25 cellular contexts compared by ENCODE assay signal in the genomic region with DNA sequence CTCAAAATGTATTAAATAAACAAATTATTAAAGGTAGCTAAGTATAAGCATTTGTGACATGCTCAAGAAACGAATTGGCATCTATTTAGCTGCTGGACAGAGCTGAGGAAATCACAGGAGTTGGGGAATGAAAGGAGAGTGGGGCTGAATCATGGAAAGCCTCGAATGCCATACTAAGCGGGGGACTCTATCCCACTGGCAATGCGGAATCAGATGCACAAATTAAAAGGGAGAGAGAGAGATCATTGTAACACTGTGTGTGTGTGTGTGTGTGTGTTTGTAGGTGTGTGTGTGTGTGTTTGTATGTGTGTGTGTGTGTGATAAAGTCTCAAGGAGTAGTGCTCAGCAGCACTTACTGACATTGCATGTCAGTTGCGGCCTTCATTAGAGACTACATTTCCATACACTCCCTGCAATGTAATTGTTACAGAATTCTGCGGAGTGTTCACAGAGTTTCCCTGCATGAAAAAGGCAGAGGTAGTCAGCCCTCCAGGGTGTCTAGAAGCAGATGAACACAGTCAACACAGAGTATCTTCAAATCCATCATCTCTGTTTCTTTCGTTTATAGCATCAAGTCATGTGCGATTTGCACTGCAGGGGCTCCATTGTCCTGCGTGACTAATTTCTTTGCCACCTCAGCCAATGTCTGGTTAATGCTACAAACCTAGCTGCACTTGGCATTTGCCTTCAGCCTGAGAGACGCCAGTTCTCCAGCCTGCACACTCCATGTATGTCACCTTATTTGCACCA.
DNase-seq lines count a peak whose midpoint lies in the region; ATAC-seq and TF ChIP-seq lines count a peak whose summit lies in the region.
"Had no signal": no experiment of that assay in that cellular context is flagged by ENCODE, and none has a peak within 500 bp of the region (broad histone marks: within the 10 kb centered on the region; RNA-seq: fewer than 3 reads in every experiment).

No MANE protein-coding gene starts in this region.

- ATAC-seq in HG03175 (IDR thresholded peaks at IDR 0.05; ENCODE audit: unreplicated experiment): no peak
- no peak for ATAC-seq in HG02759 (IDR thresholded peaks at IDR 0.05; ENCODE audit: unreplicated experiment)
- ATAC-seq: A549, GM12878 had no signal

- POLR2A ChIA-PET in HEK293T (lab: Yijun Ruan, JAX): no interaction called here

- DNase-seq in NOMO-1 treated with DMSO at 0.1 percent for 48 hours (lab: John Stamatoyannopoulos, UW; ENCODE audit: unreplicated experiment) (peak; percentile 5), NOMO-1 (lab: John Stamatoyannopoulos, UW; ENCODE audit: unreplicated experiment in 2 of 2) (no peak), NCI-H69 (lab: John Stamatoyannopoulos, UW) (peak; percentile 81), cerebellar cortex (ENCODE audit: low spot score) (peak; percentile 9), HEK293T (ENCODE audit: extremely low spot score) (no peak)
- DNase-seq: AML-193; CD4-positive, alpha-beta T cell; GDM1; GOT3; HCEC 1CT; Kasumi-1; NCI-H1092 treated with DMSO at 0.1 percent for 48 hours; NCI-H1436; NCI-H1930; NCI-H2107; NCI-H510A; NCI-H82; OCI-M1; Peyer's patch; SHP77 treated with DMSO at 0.1 percent for 48 hours; T-helper 1 cell had no signal

- CTCF ChIA-PET in HEK293T (lab: Yijun Ruan, JAX): no interaction called here

TF ChIP-seq in HEK293T, 16 proteins besides CTCF, POLR2A, EP300 and RAD21:
- TF ChIP-seq ARNT (IDR thresholded peaks at IDR 0.05) (no peak), ELF4 (IDR thresholded peaks at IDR 0.05) (no peak), SUZ12 (IDR thresholded peaks at IDR 0.05) (no peak), NFRKB (IDR thresholded peaks at IDR 0.05) (no peak), PKNOX1 (IDR thresholded peaks at IDR 0.05) (no peak), TARDBP (IDR thresholded peaks at IDR 0.05) (no peak), LEF1 (IDR thresholded peaks at IDR 0.05; ENCODE audit: borderline replicate concordance) (no peak), FOXK2 (IDR thresholded peaks at IDR 0.05) (no peak), HDGF (IDR thresholded peaks at IDR 0.05; ENCODE audit: borderline replicate concordance) (no peak), SP1 (IDR thresholded peaks at IDR 0.05) (no peak), CTBP1 (IDR thresholded peaks at IDR 0.05; ENCODE audit: borderline replicate concordance) (no peak), ZNF384 (IDR thresholded peaks at IDR 0.05) (no peak), BHLHE40 (IDR thresholded peaks at IDR 0.05; ENCODE audit: borderline replicate concordance) (no peak), L3MBTL2 (conservative IDR thresholded peaks at IDR 0.05) (no peak), FOXM1 (IDR thresholded peaks at IDR 0.05; ENCODE audit: borderline replicate concordance) (no peak), FOXA1 (IDR thresholded peaks at IDR 0.05) (no peak)

Comparison
In these comparisons a context has a peak if more than half of its experiments do, and no peak if none do; other contexts are left out.
1. DNase-seq: peak in NOMO-1 treated with DMSO at 0.1 percent for 48 hours (single experiment), NCI-H69 (single experiment) and cerebellar cortex (single experiment); none in NOMO-1 (0 of 2) and HEK293T (single experiment).